8 cellular contexts compared by ENCODE assay signal in the genomic region with DNA sequence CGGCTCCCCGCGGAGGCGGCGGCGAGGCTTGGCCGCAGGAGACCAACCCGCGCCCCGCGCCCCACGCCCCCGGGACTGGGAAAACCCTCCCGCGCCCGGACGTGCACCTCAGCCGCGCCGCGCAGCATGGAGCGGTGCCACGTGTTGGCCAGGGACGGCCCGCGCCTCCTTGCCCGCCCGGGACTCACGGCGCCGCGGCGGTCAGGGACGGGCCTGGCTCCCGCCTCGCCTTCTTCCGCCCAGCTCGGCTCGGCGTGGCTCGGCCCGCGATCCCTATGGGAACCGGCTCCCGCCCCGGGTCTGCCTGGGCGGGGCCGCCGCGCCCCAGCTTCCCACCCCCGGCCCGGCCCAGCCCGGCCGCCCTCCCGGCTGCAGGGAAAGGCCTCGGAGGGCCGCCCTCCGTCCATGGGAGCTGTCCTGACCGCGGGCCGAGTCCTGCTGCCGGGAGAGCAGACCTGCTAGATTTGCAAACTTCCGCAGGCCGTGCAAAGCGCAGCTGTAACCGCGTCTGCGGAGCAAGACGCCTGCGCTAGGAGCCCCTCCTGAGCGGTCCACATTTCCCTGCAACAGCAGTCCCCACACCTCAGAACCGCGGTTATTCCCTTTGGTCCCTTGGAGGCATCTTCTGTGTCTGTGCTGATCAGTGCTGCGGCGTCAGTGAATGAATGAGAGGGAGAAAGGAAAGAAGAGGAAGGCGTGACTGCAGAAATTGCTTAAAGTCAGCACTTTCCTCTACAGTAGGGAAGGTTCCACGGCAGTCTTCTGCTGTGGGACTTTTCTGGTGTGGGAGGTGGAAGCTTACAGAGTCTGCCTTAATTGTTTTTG. TPM values are rescaled to one million over a fixed set of nuclear protein-coding genes. Genes with fewer than 3 reads are reported as not detected.
DNase-seq lines count a peak whose midpoint lies in the region; ATAC-seq and TF ChIP-seq lines count a peak whose summit lies in the region.

A gene (minus strand): TSS at position 246 of the 825 bp plus-strand sequence. CDS start 1,013 bp downstream, outside the sequence.

- H3K27ac Mint-ChIP-seq in endodermal cell = peak within 1 kb of the TSS; percentile 77

- no peaks in the 10 kb centered on the region for H3K9me3 ChIP-seq in endodermal cell (ENCODE audit: control insufficient read depth, low read length)

- H3K9me3 Mint-ChIP-seq in endodermal cell = no peaks in the 10 kb centered on the region

- TF ChIP-seq CTCF in endodermal cell (conservative IDR thresholded peaks at IDR 0.05) = no peak

- peak within 1 kb of the TSS; percentile 48 for H3K9ac ChIP-seq in endodermal cell (ENCODE audit: extremely low read depth, low read length, poor library complexity, severe bottlenecking)

- H3K27me3 Mint-ChIP-seq in endodermal cell (ENCODE audit: insufficient read depth) = peaks cover 40% of the 10 kb centered on the region

- H3K4me3 Mint-ChIP-seq in endodermal cell = peak within 1 kb of the TSS; percentile 64

- H3K27ac ChIP-seq in endodermal cell (ENCODE audit: low read depth, low read length) = no peak within 1 kb of the TSS

- WGBS in endodermal cell (ENCODE audit: insufficient coverage in 1 of 2, insufficient read length in 1 of 2), 2 experiments = 2 to 4% methylated on average over 12 to 77 of the region's 77 CpGs

- peaks cover 17% of the 10 kb centered on the region for H3K4me1 Mint-ChIP-seq in endodermal cell

- peak; percentile 63 for ATAC-seq in HG02798 (IDR thresholded peaks at IDR 0.05; ENCODE audit: poor library complexity, unreplicated experiment)

- DNase-seq in NCI-H2196 (lab: John Stamatoyannopoulos, UW; ENCODE audit: unreplicated experiment) = peak; percentile 75
- no peak for DNase-seq in NCI-H2196 treated with DMSO at 0.1 percent for 48 hours (lab: John Stamatoyannopoulos, UW; ENCODE audit: unreplicated experiment)
- DNase-seq in NCI-H2227 treated with DMSO at 0.1 percent for 48 hours (lab: John Stamatoyannopoulos, UW) = peak; percentile 61
- DNase-seq in activated CD8-positive, alpha-beta memory T cell treated with anti-CD3 and anti-CD28 coated beads for 24 hours = peak; percentile 85
- peak; percentile 90 for DNase-seq in endodermal cell
- peak; percentile 53 for DNase-seq in medulla oblongata (ENCODE audit: extremely low spot score)
- peak; percentile 25 to 47 (median 31) for DNase-seq in stimulated activated CD4-positive, alpha-beta T cell treated with anti-CD3 and anti-CD28 coated beads, TNF-alpha, amount 100 ng/mL, for 4 hours (ENCODE audit: low read depth in 3 of 3)

- H3K36me3 Mint-ChIP-seq in endodermal cell (ENCODE audit: low read depth) = no peaks in the 10 kb centered on the region

- H3K4me3 ChIP-seq in endodermal cell (ENCODE audit: low read length) = peak within 1 kb of the TSS; percentile 89

- H3K27me3 ChIP-seq in endodermal cell (ENCODE audit: control insufficient read depth, insufficient read depth, low read length, poor library complexity, severe bottlenecking) = peaks cover 14% of the 10 kb centered on the region

- no peaks in the 10 kb centered on the region for H3K36me3 ChIP-seq in endodermal cell (ENCODE audit: control insufficient read depth, insufficient read depth, low read length)

- H3K4me1 ChIP-seq in endodermal cell (ENCODE audit: control insufficient read depth, insufficient read depth, low read length) = no peaks in the 10 kb centered on the region

RNA-seq across cellular contexts. Expression of the gene that starts here (rescaled TPM):
- total RNA-seq in endodermal cell = 1 to 10 TPM; 1.5 to 2.6 TPM
- 0.61 TPM for polyA plus RNA-seq in endodermal cell (2013, experiment 1 of 2)
- polyA plus RNA-seq in endodermal cell (2013, experiment 2 of 2) = 1.4 TPM
